Comparison of ENCODE assay signal across 1 cellular context in genomic region chr15:40543631-40544294, GRCh38.
TF ChIP-seq lines count a peak whose summit lies in the region.

No MANE protein-coding gene starts in this region.

TF ChIP-seq in GM12878, 131 proteins besides CTCF, POLR2A, EP300 and RAD21 (continued from another document):
- TF ChIP-seq SIX5 (IDR thresholded peaks at IDR 0.05; ENCODE audit: low read depth, low read length, severe bottlenecking) (no peak), TCF12 (IDR thresholded peaks at IDR 0.05; ENCODE audit: low read depth, low read length) (peak; percentile 94), NBN (IDR thresholded peaks at IDR 0.05) (peak; percentile 79)
